ENCODE assay signal across 8 cellular contexts in the genomic region with DNA sequence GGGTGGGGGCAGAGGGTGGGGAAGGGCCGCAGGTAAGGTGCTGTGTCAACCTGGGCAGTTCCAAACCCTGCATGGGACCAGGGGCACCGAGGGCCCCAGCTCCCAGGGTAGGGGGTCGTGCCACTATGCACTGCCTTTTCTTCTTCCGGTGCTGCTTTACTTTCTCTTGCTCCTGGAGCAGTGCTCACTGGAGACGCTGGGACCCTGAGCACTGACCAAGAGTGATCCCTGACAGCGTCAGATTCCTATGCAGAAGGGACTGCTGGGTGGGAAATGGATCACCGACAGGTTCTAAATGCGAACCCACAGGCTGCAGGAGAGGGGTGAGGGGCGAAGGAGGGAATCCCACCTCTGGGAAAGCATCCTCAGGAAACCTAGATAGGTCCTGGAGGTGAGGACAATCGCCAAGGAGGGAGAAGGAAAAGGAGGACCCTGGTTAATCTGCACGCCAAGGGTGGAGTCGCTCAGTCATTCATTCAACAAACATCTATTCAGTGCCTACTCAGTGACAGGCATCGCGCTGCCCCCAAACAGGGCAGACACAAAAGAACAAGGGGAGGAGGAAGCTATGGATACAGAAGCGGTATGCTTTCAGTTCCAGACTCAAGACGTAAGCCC.
DNase-seq lines count a peak whose midpoint lies in the region; ATAC-seq and TF ChIP-seq lines count a peak whose summit lies in the region.

No MANE protein-coding gene starts in this region.

- H3K27ac Mint-ChIP-seq in naive thymus-derived CD4-positive, alpha-beta T cell: no peak overlapping the region

- peak overlapping the region; percentile 88 for H3K4me2 ChIP-seq in BLaER1

- DNase-seq in choroid plexus epithelial cell (ENCODE audit: low read depth) (no peak), OCI-M2 (lab: John Stamatoyannopoulos, UW; ENCODE audit: unreplicated experiment) (no peak), NCI-H446 treated with DMSO at 0.1 percent for 48 hours (lab: John Stamatoyannopoulos, UW) (no peak), ecto neural progenitor cell (ENCODE audit: low spot score) (no peak), DMS 273 (lab: John Stamatoyannopoulos, UW; ENCODE audit: unreplicated experiment) (no peak)
- no peak for DNase-seq in naive thymus-derived CD4-positive, alpha-beta T cell

- peaks cover 3% of the 10 kb centered on the region; the same call in 1 of the 2 replicates for H3K9me3 ChIP-seq in BLaER1
- H3K9me3 ChIP-seq in HUES6 (ENCODE audit: control insufficient read depth, insufficient read depth, low read depth, low read length): no peaks in the 10 kb centered on the region
- H3K9me3 ChIP-seq in naive thymus-derived CD4-positive, alpha-beta T cell (ENCODE audit: control insufficient read depth in 2 of 3, low read length in 3 of 3): no peaks in the 10 kb centered on the region

- H3K27ac ChIP-seq in BLaER1: no peak overlapping the region
- H3K27ac ChIP-seq in HUES6 (ENCODE audit: low read depth, low read length): no peak overlapping the region
- H3K27ac ChIP-seq in naive thymus-derived CD4-positive, alpha-beta T cell (ENCODE audit: low read depth, low read length): no peak overlapping the region

- CTCF ChIA-PET in naive thymus-derived CD4-positive, alpha-beta T cell (lab: Charles Lee): interaction anchor here (0.7 kb wide), 1 partner anchor 136 kb away, joined by 3 read pairs; no protein-coding TSS in a partner anchor

- H3K4me1 Mint-ChIP-seq in naive thymus-derived CD4-positive, alpha-beta T cell: peaks cover 13 to 42% (median 27%) of the 10 kb centered on the region in 7 donors

- intact Hi-C loops in naive thymus-derived CD4-positive, alpha-beta T cell (cut with micrococcal nuclease): no loop called here

- no peaks in the 10 kb centered on the region for H3K36me3 Mint-ChIP-seq in naive thymus-derived CD4-positive, alpha-beta T cell

- H3K27me3 ChIP-seq in BLaER1: peaks cover 57% of the 10 kb centered on the region
- peaks cover 40% of the 10 kb centered on the region for H3K27me3 ChIP-seq in HUES6 (ENCODE audit: control insufficient read depth, insufficient read depth, low read length)
- H3K27me3 ChIP-seq in naive thymus-derived CD4-positive, alpha-beta T cell (ENCODE audit: control insufficient read depth in 2 of 2, insufficient read depth in 2 of 2, low read length in 2 of 2): no peaks in the 10 kb centered on the region

- peak overlapping the region; percentile 52 to 97 (median 80) for H3K4me3 Mint-ChIP-seq in naive thymus-derived CD4-positive, alpha-beta T cell

- no peak for ATAC-seq in naive thymus-derived CD4-positive, alpha-beta T cell

- no peak for TF ChIP-seq CTCF in choroid plexus epithelial cell (conservative IDR thresholded peaks at IDR 0.05; ENCODE audit: low read depth, low read length)

- H3K36me3 ChIP-seq in BLaER1 (no peaks in the 10 kb centered on the region), HUES6 (ENCODE audit: control insufficient read depth, insufficient read depth, low read length) (no peaks in the 10 kb centered on the region)
- no peaks in the 10 kb centered on the region for H3K36me3 ChIP-seq in naive thymus-derived CD4-positive, alpha-beta T cell (ENCODE audit: control insufficient read depth in 2 of 3, insufficient read depth in 3 of 3, low read length in 3 of 3)

- H4K20me1 ChIP-seq in BLaER1: peaks cover 16% of the 10 kb centered on the region; the same call in 1 of the 2 replicates

- H3K27me3 Mint-ChIP-seq in naive thymus-derived CD4-positive, alpha-beta T cell: peaks cover 38 to 58% (median 46%) of the 10 kb centered on the region in 5 donors

- no peak overlapping the region for H3K9ac ChIP-seq in BLaER1
- no peak overlapping the region for H3K9ac ChIP-seq in HUES6 (ENCODE audit: low read length)

- H3K4me3 ChIP-seq in BLaER1 (peak overlapping the region; percentile 67), HUES6 (ENCODE audit: low read depth, low read length) (peak overlapping the region; percentile 64), choroid plexus epithelial cell (ENCODE audit: low read depth, low read length) (peak overlapping the region; percentile 95)
- no peak overlapping the region for H3K4me3 ChIP-seq in naive thymus-derived CD4-positive, alpha-beta T cell (ENCODE audit: low read length)

- POLR2A ChIA-PET in naive thymus-derived CD4-positive, alpha-beta T cell (lab: Charles Lee): no interaction called here

- H3K9me3 Mint-ChIP-seq in naive thymus-derived CD4-positive, alpha-beta T cell: peaks cover 0 to 2% (median 0%) of the 10 kb centered on the region in 11 donors

- peaks cover 21% of the 10 kb centered on the region for H3K4me1 ChIP-seq in BLaER1
- peaks cover 14% of the 10 kb centered on the region for H3K4me1 ChIP-seq in HUES6 (ENCODE audit: control insufficient read depth, insufficient read depth, low read length)
- peaks cover 6 to 10% of the 10 kb centered on the region in 2 donors for H3K4me1 ChIP-seq in naive thymus-derived CD4-positive, alpha-beta T cell (ENCODE audit: control insufficient read depth in 2 of 2, insufficient read depth in 2 of 2, low read length in 2 of 2)
